In the genomic region with DNA sequence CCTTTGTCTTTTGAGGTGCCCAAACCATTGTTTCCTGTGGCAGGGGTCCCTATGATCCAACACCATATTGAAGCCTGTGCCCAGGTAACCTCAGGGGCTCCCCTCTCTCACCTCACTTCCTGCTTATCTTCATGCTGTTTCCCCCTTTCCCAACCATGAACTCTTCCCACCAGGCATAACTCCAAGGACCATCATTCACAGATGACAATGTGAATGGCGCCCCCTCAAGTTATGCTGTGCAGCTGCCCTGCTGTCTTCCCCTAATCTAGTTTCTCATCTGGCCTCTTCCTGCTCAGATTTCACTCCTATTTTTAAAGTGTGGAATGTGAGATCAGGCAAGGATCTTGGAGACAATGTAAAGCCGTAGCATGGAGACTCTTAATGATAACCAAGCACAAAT, we compare ENCODE assay signal across 10 cellular contexts. TPM values are rescaled to one million over a fixed set of nuclear protein-coding genes. Genes with fewer than 3 reads are reported as not detected.
DNase-seq lines count a peak whose midpoint lies in the region; ATAC-seq, FAIRE-seq and TF ChIP-seq lines count a peak whose summit lies in the region.
"Had no signal": no experiment of that assay in that cellular context is flagged by ENCODE, and none has a peak within 500 bp of the region (broad histone marks: within the 10 kb centered on the region; RNA-seq: fewer than 3 reads in every experiment).

No MANE protein-coding gene starts in this region.

- peaks cover 4% of the 10 kb centered on the region; the same call in 1 of the 2 replicates for H3F3A ChIP-seq in PC-9 (ENCODE audit: insufficient read depth, low read depth)

- H3K9me2 ChIP-seq in PC-9 (ENCODE audit: insufficient read depth): no peaks in the 10 kb centered on the region

- peaks cover 34% of the 10 kb centered on the region for H3K27me3 Mint-ChIP-seq in type B pancreatic cell

- H3K79me2 ChIP-seq in HepG2 (ENCODE audit: insufficient read depth, low read length): peaks cover 12% of the 10 kb centered on the region
- peaks cover 18% of the 10 kb centered on the region; the same call in 1 of the 2 replicates for H3K79me2 ChIP-seq in PC-9 (ENCODE audit: low read depth)

- TF ChIP-seq CTCF in HepG2 (CRISPR knock-in tag; IDR thresholded peaks at IDR 0.05) (peak; percentile 61), right lobe of liver (IDR thresholded peaks at IDR 0.05) (no peak), PC-9 (conservative IDR thresholded peaks at IDR 0.05) (peak; percentile 42; the same call in 1 of the 2 replicates), epithelial cell of proximal tubule (conservative IDR thresholded peaks at IDR 0.05; ENCODE audit: low read depth, low read length) (peak; percentile 36), type B pancreatic cell (conservative IDR thresholded peaks at IDR 0.05) (peak; percentile 32)

- peaks cover 55% of the 10 kb centered on the region for H3K4me1 ChIP-seq in HepG2 (ENCODE audit: insufficient read depth, low read length)
- peaks cover 0 to 13% (median 3%) of the 10 kb centered on the region in 4 donors for H3K4me1 ChIP-seq in right lobe of liver
- H3K4me1 ChIP-seq in PC-9 (replicated peaks; ENCODE audit: insufficient read depth): peaks cover 19% of the 10 kb centered on the region

- no peaks in the 10 kb centered on the region for H3K9me3 ChIP-seq in HepG2 (ENCODE audit: low read length)
- no peaks in the 10 kb centered on the region for H3K9me3 ChIP-seq in right lobe of liver
- H3K9me3 ChIP-seq in PC-9 (ENCODE audit: insufficient read depth, low read depth): no peaks in the 10 kb centered on the region

- H4K20me1 ChIP-seq in HepG2 (ENCODE audit: insufficient read depth, low read length) (no peaks in the 10 kb centered on the region), PC-9 (ENCODE audit: insufficient read depth) (no peaks in the 10 kb centered on the region)

- peak overlapping the region; percentile 97 for H3K4me2 ChIP-seq in HepG2 (ENCODE audit: low read depth, low read length)
- H3K4me2 ChIP-seq in PC-9: peak overlapping the region; percentile 94

- H3K4me1 Mint-ChIP-seq in type B pancreatic cell (ENCODE audit: unreplicated experiment): peaks cover 40% of the 10 kb centered on the region

- peak; percentile 79 for FAIRE-seq in HepG2 (lab: Jason Lieb, UNC)
- FAIRE-seq: islet of Langerhans had no signal

- peak overlapping the region; percentile 96 for H3K4me3 Mint-ChIP-seq in type B pancreatic cell

- no TSS peak for BruUV-seq in HepG2 (replicated peaks; lab: Mats Ljungman, UMichigan)
- no TSS peak for BruUV-seq in PC-9 (replicated peaks; lab: Mats Ljungman, UMichigan)

- H3K4me3 ChIP-seq in HepG2 (replicated peaks in 1 of 3; ENCODE audit: insufficient read depth in 1 of 3, low read depth in 2 of 3, low read length in 3 of 3) (peak overlapping the region in 1 of 3 experiments; percentile 93; a peak in 3 of 6 replicates), right lobe of liver (no peak overlapping the region), PC-9 (peak overlapping the region; percentile 74; the same call in 1 of the 2 replicates), epithelial cell of proximal tubule (ENCODE audit: low read depth, low read length) (no peak overlapping the region)

- peak overlapping the region; percentile 96; the same call in 1 of the 2 replicates for H3K9ac ChIP-seq in HepG2 (ENCODE audit: insufficient read depth, low read depth, low read length)

- intact Hi-C loops in HepG2 (cut with micrococcal nuclease; ENCODE audit: unreplicated experiment): no loop called here
- intact Hi-C loops in right lobe of liver (cut with DNase I): no loop called here
- intact Hi-C loops in PC-9 (cut with micrococcal nuclease; ENCODE audit: unreplicated experiment): no loop called here

- peak overlapping the region; percentile 40 for H3K27ac Mint-ChIP-seq in type B pancreatic cell

- H3K36me3 ChIP-seq in HepG2 (replicated peaks in 1 of 2; ENCODE audit: control insufficient read depth in 1 of 2, insufficient read depth in 2 of 2, low read length in 2 of 2): peaks cover 8 to 18% of the 10 kb centered on the region in 2 experiments
- no peaks in the 10 kb centered on the region for H3K36me3 ChIP-seq in right lobe of liver
- H3K36me3 ChIP-seq in PC-9 (ENCODE audit: low read depth): no peaks in the 10 kb centered on the region; the same call in 1 of the 2 replicates

- TF ChIP-seq RAD21 in HepG2 (CRISPR knock-in tag; IDR thresholded peaks at IDR 0.05): no peak

- WGBS in HepG2 (ENCODE audit: low lambda C conversion rate): 94% methylated on average over 2 of the region's 2 CpGs
- WGBS in right lobe of liver (ENCODE audit: insufficient coverage, low coverage, low lambda C conversion rate, missing lambda C conversion rate): 92% methylated on average over 1 of the region's 2 CpGs

- no peak for ATAC-seq in HepG2
- no peak for ATAC-seq in right lobe of liver
- no peak for ATAC-seq in HG03469 (IDR thresholded peaks at IDR 0.05; ENCODE audit: unreplicated experiment)

- DNase-seq in HepG2 (ENCODE audit: low spot score) (peak; percentile 43), right lobe of liver (no peak), PC-9 (no peak), epithelial cell of proximal tubule (ENCODE audit: low read depth) (no peak), type B pancreatic cell (ENCODE audit: extremely low spot score, unreplicated experiment) (no peak), NCI-H1417 treated with DMSO at 0.1 percent for 48 hours (lab: John Stamatoyannopoulos, UW) (no peak), NOMO-1 (lab: John Stamatoyannopoulos, UW; ENCODE audit: unreplicated experiment in 2 of 2) (no peak)
- DNase-seq: NCI-H526 had no signal

- in situ Hi-C loops in HepG2 (cut with HindIII; ENCODE audit: extremely low pct_ligation_motif_present, low pct_unique_long_range_greater_than_20kb): no loop called here

- POLR2A ChIA-PET in HepG2 (lab: Yijun Ruan, JAX): interaction anchor here (1.2 to 4.4 kb wide), 2 partner anchors 10 to 27 kb away, joined by 5 to 94 read pairs; partner anchors contain the start of gene ASIC4
- POLR2A ChIA-PET in PC-9 (lab: Charles Lee; ENCODE audit: unreplicated experiment): no interaction called here

- no peak for TF ChIP-seq EP300 in HepG2 (IDR thresholded peaks at IDR 0.05; ENCODE audit: low read depth in 2 of 2, low read length in 2 of 2)
- TF ChIP-seq EP300 in HepG2 (CRISPR knock-in tag; IDR thresholded peaks at IDR 0.05; ENCODE audit: borderline replicate concordance): no peak

- TF ChIP-seq POLR2A in HepG2 (IDR thresholded peaks at IDR 0.05; ENCODE audit: insufficient read depth in 1 of 2, low read depth in 2 of 2, low read length in 2 of 2) (no peak), right lobe of liver (IDR thresholded peaks at IDR 0.05) (no peak)

- H2AFZ ChIP-seq in HepG2 (ENCODE audit: low read length): no peak overlapping the region
- no peak overlapping the region for H2AFZ ChIP-seq in PC-9

- H3K36me3 Mint-ChIP-seq in type B pancreatic cell: peaks cover 12% of the 10 kb centered on the region

- no peaks in the 10 kb centered on the region for H3K9me3 Mint-ChIP-seq in type B pancreatic cell

- CTCF ChIA-PET in HepG2 (lab: Yijun Ruan, JAX; ENCODE audit: low intra/inter-chr PET ratio, low total read pairs) (no interaction called here), PC-9 (lab: Charles Lee) (interaction anchor here (0.7 to 2.5 kb wide), 4 partner anchors 8 to 113 kb away, joined by 4 to 14 read pairs (median 6); partner anchors contain the start of gene DNPEP)

- H3K27ac ChIP-seq in HepG2 (ENCODE audit: extremely low read length, insufficient read depth, low read length) (no peak overlapping the region), right lobe of liver (no peak overlapping the region), PC-9 (no peak overlapping the region)

- H3K27me3 ChIP-seq in HepG2 (ENCODE audit: control insufficient read depth in 1 of 2, insufficient read depth in 2 of 2, low read length in 2 of 2) (peaks cover 5 to 25% of the 10 kb centered on the region in 2 experiments; a peak in 4 of 5 replicates), right lobe of liver (no peaks in the 10 kb centered on the region), PC-9 (ENCODE audit: insufficient read depth, low read depth) (no peaks in the 10 kb centered on the region)

RNA-seq across cellular contexts. Expression of gene GMPPA, which starts 1.4 kb away (rescaled TPM):
- total RNA-seq in HepG2 (2016; rRNA removed; fragmentation: Illumina TruSeq; extraction: Trizol): 81.1 and 88.7 TPM in 2 replicates
- total RNA-seq in HepG2 (2016; cell fraction: cytosol; rRNA removed; fragmentation: Illumina TruSeq; extraction: Trizol; ENCODE audit: low read depth): 41.1 and 50.9 TPM in 2 replicates
- 81.2 and 82.9 TPM in 2 replicates for total RNA-seq in HepG2 (2016; cell fraction: insoluble cytoplasmic fraction; rRNA removed; fragmentation: Illumina TruSeq; extraction: Trizol)
- total RNA-seq in HepG2 (2016; cell fraction: membrane; rRNA removed; fragmentation: Illumina TruSeq; extraction: Trizol): 59.8 and 79.0 TPM in 2 replicates
- 39.6 and 46.3 TPM in 2 replicates for total RNA-seq in HepG2 (2016; cell fraction: nucleus; rRNA removed; fragmentation: Illumina TruSeq; extraction: Trizol)
- 106 and 115 TPM in 2 replicates for polyA plus RNA-seq in HepG2 (2011; rRNA removed)
- polyA plus RNA-seq in HepG2 (2011; cell fraction: cytosol; rRNA removed): 98.1 and 128 TPM in 2 replicates
- 123 and 155 TPM in 2 replicates for polyA plus RNA-seq in HepG2 (2011; cell fraction: nucleus; rRNA removed)
- polyA plus RNA-seq in HepG2 (2012): 44.8 and 45.3 TPM in 2 replicates
- polyA plus RNA-seq in HepG2 (2016; cell fraction: cytosol; fragmentation: Illumina TruSeq; extraction: Trizol; ENCODE audit: low read depth): 40.7 and 53.5 TPM in 2 replicates
- polyA plus RNA-seq in HepG2 (2016; cell fraction: insoluble cytoplasmic fraction; fragmentation: Illumina TruSeq; extraction: Trizol; ENCODE audit: low read depth): 88.1 and 98.3 TPM in 2 replicates
- polyA plus RNA-seq in HepG2 (2016; cell fraction: membrane; fragmentation: Illumina TruSeq; extraction: Trizol; ENCODE audit: low read depth): 54.7 and 71.1 TPM in 2 replicates
- 87.2 and 90.5 TPM in 2 replicates for polyA plus RNA-seq in HepG2 (2016; cell fraction: nucleus; fragmentation: Illumina TruSeq; extraction: Trizol; ENCODE audit: insufficient read depth, low read depth)
- 98.5 and 174 TPM in 2 replicates for polyA minus RNA-seq in HepG2 (2011; rRNA and poly(A)+ RNA removed; ENCODE audit: low replicate concordance)
- 43.2 and 68.0 TPM in 2 replicates for polyA minus RNA-seq in HepG2 (2011; cell fraction: cytosol; rRNA and poly(A)+ RNA removed)
- polyA minus RNA-seq in HepG2 (2011; cell fraction: nucleus; rRNA and poly(A)+ RNA removed): 32.6 and 38.2 TPM in 2 replicates
- total RNA-seq in right lobe of liver: 10 to 100 TPM; 21.7 to 54.1 (median 40.2) TPM
- 44.7 and 57.2 TPM in 2 replicates for total RNA-seq in PC-9 (2021)
- 27.2 and 35.3 TPM in 2 replicates for total RNA-seq in epithelial cell of proximal tubule
- total RNA-seq in type B pancreatic cell (ENCODE audit: low replicate concordance): 34.4 and 48.8 TPM in 2 replicates

RNA-seq across cellular contexts. Expression of gene ASIC4, which starts 14.1 kb away (rescaled TPM):
- total RNA-seq in HepG2 (2016; rRNA removed; fragmentation: Illumina TruSeq; extraction: Trizol) (not detected in 2 replicates), right lobe of liver (not detected), PC-9 (2021) (0.22 and 0.30 TPM in 2 replicates), epithelial cell of proximal tubule (not detected in 2 replicates), type B pancreatic cell (ENCODE audit: low replicate concordance) (0.79 and 0.99 TPM in 2 replicates)
- not detected in 2 replicates for total RNA-seq in HepG2 (2016; cell fraction: cytosol; rRNA removed; fragmentation: Illumina TruSeq; extraction: Trizol; ENCODE audit: low read depth)
- total RNA-seq in HepG2 (2016; cell fraction: insoluble cytoplasmic fraction; rRNA removed; fragmentation: Illumina TruSeq; extraction: Trizol): not detected in 2 replicates
- total RNA-seq in HepG2 (2016; cell fraction: membrane; rRNA removed; fragmentation: Illumina TruSeq; extraction: Trizol): not detected in 2 replicates
- not detected in 2 replicates for total RNA-seq in HepG2 (2016; cell fraction: nucleus; rRNA removed; fragmentation: Illumina TruSeq; extraction: Trizol)
- 0.03 TPM in 2 replicates for polyA plus RNA-seq in HepG2 (2011; rRNA removed)
- 0.01 TPM in 1 of 2 replicates, not detected in the other for polyA plus RNA-seq in HepG2 (2011; cell fraction: cytosol; rRNA removed)
- 0.23 and 0.24 TPM in 2 replicates for polyA plus RNA-seq in HepG2 (2011; cell fraction: nucleus; rRNA removed)
- not detected in 2 replicates for polyA plus RNA-seq in HepG2 (2012)
- not detected in 2 replicates for polyA plus RNA-seq in HepG2 (2016; cell fraction: cytosol; fragmentation: Illumina TruSeq; extraction: Trizol; ENCODE audit: low read depth)
- not detected in 2 replicates for polyA plus RNA-seq in HepG2 (2016; cell fraction: insoluble cytoplasmic fraction; fragmentation: Illumina TruSeq; extraction: Trizol; ENCODE audit: low read depth)
- polyA plus RNA-seq in HepG2 (2016; cell fraction: membrane; fragmentation: Illumina TruSeq; extraction: Trizol; ENCODE audit: low read depth): not detected in 2 replicates
- 0.16 TPM in 1 of 2 replicates, not detected in the other for polyA plus RNA-seq in HepG2 (2016; cell fraction: nucleus; fragmentation: Illumina TruSeq; extraction: Trizol; ENCODE audit: insufficient read depth, low read depth)
- polyA minus RNA-seq in HepG2 (2011; rRNA and poly(A)+ RNA removed; ENCODE audit: low replicate concordance): 0.06 and 0.07 TPM in 2 replicates
- not detected in 2 replicates for polyA minus RNA-seq in HepG2 (2011; cell fraction: cytosol; rRNA and poly(A)+ RNA removed)
- polyA minus RNA-seq in HepG2 (2011; cell fraction: nucleus; rRNA and poly(A)+ RNA removed): 0.12 and 0.26 TPM in 2 replicates

RNA-seq across cellular contexts. Expression of gene CHPF, which starts 43.5 kb away (rescaled TPM):
- total RNA-seq in HepG2 (2016; rRNA removed; fragmentation: Illumina TruSeq; extraction: Trizol): 34.7 and 79.6 TPM in 2 replicates
- total RNA-seq in HepG2 (2016; cell fraction: cytosol; rRNA removed; fragmentation: Illumina TruSeq; extraction: Trizol; ENCODE audit: low read depth): 21.6 and 22.1 TPM in 2 replicates
- total RNA-seq in HepG2 (2016; cell fraction: insoluble cytoplasmic fraction; rRNA removed; fragmentation: Illumina TruSeq; extraction: Trizol): 36.0 and 80.8 TPM in 2 replicates
- total RNA-seq in HepG2 (2016; cell fraction: membrane; rRNA removed; fragmentation: Illumina TruSeq; extraction: Trizol): 42.0 and 50.0 TPM in 2 replicates
- total RNA-seq in HepG2 (2016; cell fraction: nucleus; rRNA removed; fragmentation: Illumina TruSeq; extraction: Trizol): 65.5 and 76.8 TPM in 2 replicates
- 111 and 171 TPM in 2 replicates for polyA plus RNA-seq in HepG2 (2011; rRNA removed)
- polyA plus RNA-seq in HepG2 (2011; cell fraction: cytosol; rRNA removed): 120 and 244 TPM in 2 replicates
- 203 and 211 TPM in 2 replicates for polyA plus RNA-seq in HepG2 (2011; cell fraction: nucleus; rRNA removed)
- 115 and 161 TPM in 2 replicates for polyA plus RNA-seq in HepG2 (2012)
- polyA plus RNA-seq in HepG2 (2016; cell fraction: cytosol; fragmentation: Illumina TruSeq; extraction: Trizol; ENCODE audit: low read depth): 21.7 and 22.6 TPM in 2 replicates
- 45.9 and 55.3 TPM in 2 replicates for polyA plus RNA-seq in HepG2 (2016; cell fraction: insoluble cytoplasmic fraction; fragmentation: Illumina TruSeq; extraction: Trizol; ENCODE audit: low read depth)
- polyA plus RNA-seq in HepG2 (2016; cell fraction: membrane; fragmentation: Illumina TruSeq; extraction: Trizol; ENCODE audit: low read depth): 40.5 and 41.4 TPM in 2 replicates
- polyA plus RNA-seq in HepG2 (2016; cell fraction: nucleus; fragmentation: Illumina TruSeq; extraction: Trizol; ENCODE audit: insufficient read depth, low read depth): 139 and 143 TPM in 2 replicates
- polyA minus RNA-seq in HepG2 (2011; rRNA and poly(A)+ RNA removed; ENCODE audit: low replicate concordance): 12.1 and 292 TPM in 2 replicates
- 137 and 143 TPM in 2 replicates for polyA minus RNA-seq in HepG2 (2011; cell fraction: cytosol; rRNA and poly(A)+ RNA removed)
- 45.4 and 47.0 TPM in 2 replicates for polyA minus RNA-seq in HepG2 (2011; cell fraction: nucleus; rRNA and poly(A)+ RNA removed)
- total RNA-seq in right lobe of liver: 100 to 1,000 TPM in 2 of 6 experiments, 10 to 100 TPM in 4; 33.2 to 183 (median 39.6) TPM
- total RNA-seq in PC-9 (2021): 78.2 and 89.7 TPM in 2 replicates
- total RNA-seq in epithelial cell of proximal tubule: 96.2 and 122 TPM in 2 replicates
- total RNA-seq in type B pancreatic cell (ENCODE audit: low replicate concordance): 47.5 and 73.7 TPM in 2 replicates

RNA-seq across cellular contexts. Expression of gene TMEM198, which starts 43.7 kb away (rescaled TPM):
- 11.6 and 17.3 TPM in 2 replicates for total RNA-seq in HepG2 (2016; rRNA removed; fragmentation: Illumina TruSeq; extraction: Trizol)
- total RNA-seq in HepG2 (2016; cell fraction: cytosol; rRNA removed; fragmentation: Illumina TruSeq; extraction: Trizol; ENCODE audit: low read depth): 12.3 and 16.3 TPM in 2 replicates
- total RNA-seq in HepG2 (2016; cell fraction: insoluble cytoplasmic fraction; rRNA removed; fragmentation: Illumina TruSeq; extraction: Trizol): 10.7 and 17.8 TPM in 2 replicates
- 26.8 and 32.4 TPM in 2 replicates for total RNA-seq in HepG2 (2016; cell fraction: membrane; rRNA removed; fragmentation: Illumina TruSeq; extraction: Trizol)
- 9.3 and 11.7 TPM in 2 replicates for total RNA-seq in HepG2 (2016; cell fraction: nucleus; rRNA removed; fragmentation: Illumina TruSeq; extraction: Trizol)
- 23.5 and 40.8 TPM in 2 replicates for polyA plus RNA-seq in HepG2 (2011; rRNA removed)
- 43.6 and 52.1 TPM in 2 replicates for polyA plus RNA-seq in HepG2 (2011; cell fraction: cytosol; rRNA removed)
- 61.3 and 68.7 TPM in 2 replicates for polyA plus RNA-seq in HepG2 (2011; cell fraction: nucleus; rRNA removed)
- 41.3 and 49.8 TPM in 2 replicates for polyA plus RNA-seq in HepG2 (2012)
- polyA plus RNA-seq in HepG2 (2016; cell fraction: cytosol; fragmentation: Illumina TruSeq; extraction: Trizol; ENCODE audit: low read depth): 16.5 and 21.1 TPM in 2 replicates
- 12.8 and 14.5 TPM in 2 replicates for polyA plus RNA-seq in HepG2 (2016; cell fraction: insoluble cytoplasmic fraction; fragmentation: Illumina TruSeq; extraction: Trizol; ENCODE audit: low read depth)
- 27.9 and 28.1 TPM in 2 replicates for polyA plus RNA-seq in HepG2 (2016; cell fraction: membrane; fragmentation: Illumina TruSeq; extraction: Trizol; ENCODE audit: low read depth)
- 17.1 and 19.3 TPM in 2 replicates for polyA plus RNA-seq in HepG2 (2016; cell fraction: nucleus; fragmentation: Illumina TruSeq; extraction: Trizol; ENCODE audit: insufficient read depth, low read depth)
- 2.1 and 67.2 TPM in 2 replicates for polyA minus RNA-seq in HepG2 (2011; rRNA and poly(A)+ RNA removed; ENCODE audit: low replicate concordance)
- 26.3 and 28.6 TPM in 2 replicates for polyA minus RNA-seq in HepG2 (2011; cell fraction: cytosol; rRNA and poly(A)+ RNA removed)
- polyA minus RNA-seq in HepG2 (2011; cell fraction: nucleus; rRNA and poly(A)+ RNA removed): 12.9 and 13.6 TPM in 2 replicates
- total RNA-seq in right lobe of liver: 1 to 10 TPM in 5 of 6 experiments, under 1 TPM in 1; 0.68 to 3.2 (median 1.2) TPM
- total RNA-seq in PC-9 (2021): 3.6 and 5.8 TPM in 2 replicates
- 1.6 and 1.7 TPM in 2 replicates for total RNA-seq in epithelial cell of proximal tubule
- 7.8 and 9.7 TPM in 2 replicates for total RNA-seq in type B pancreatic cell (ENCODE audit: low replicate concordance)

Comparison
In these comparisons a context has a peak if more than half of its experiments do, and no peak if none do; other contexts are left out.
1. CTCF ChIP-seq: peak in HepG2 (single experiment), PC-9 (single experiment), epithelial cell of proximal tubule (single experiment) and type B pancreatic cell (single experiment); none in right lobe of liver (0 of 4).